ENCODE assay signal across 1 cellular context in the genomic region with DNA sequence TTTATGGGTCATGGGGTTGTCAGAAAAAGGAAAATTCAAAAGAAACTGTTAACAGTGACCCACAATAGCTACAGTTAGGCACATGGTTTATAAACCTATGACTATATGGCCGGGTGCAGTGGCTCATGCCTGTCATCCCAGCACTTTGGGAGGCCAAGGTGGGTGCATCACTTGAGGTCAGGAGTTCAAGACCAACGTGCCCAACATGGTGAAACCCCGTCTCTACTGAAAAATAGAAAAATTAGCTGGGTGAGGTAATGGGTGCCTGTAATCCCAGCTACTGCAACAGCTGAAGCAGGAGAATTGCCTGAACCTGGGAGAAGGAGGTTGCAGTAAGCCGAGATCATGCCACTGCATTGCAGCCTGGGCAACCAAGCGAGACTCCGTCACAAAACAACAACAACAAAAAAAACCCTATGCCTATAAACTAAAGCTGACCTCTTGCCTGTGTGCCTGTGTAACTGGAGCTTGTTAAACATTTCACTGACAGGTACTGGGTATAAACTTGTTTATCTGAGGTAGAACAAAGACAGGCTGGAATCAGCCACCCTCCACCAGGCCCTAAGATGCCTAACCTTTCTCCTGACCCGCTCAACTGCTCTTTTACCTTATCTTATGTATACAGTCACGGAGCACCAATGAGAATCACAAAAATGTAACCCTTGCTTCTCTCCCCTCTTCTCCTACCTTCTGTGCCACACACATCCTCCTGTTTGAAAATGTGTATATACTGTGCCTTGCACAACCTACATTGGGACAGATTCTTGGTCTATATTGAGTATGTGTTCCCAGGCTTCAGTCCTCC.
TF ChIP-seq lines count a peak whose summit lies in the region.

No MANE protein-coding gene starts in this region.

TF ChIP-seq in HepG2, 621 proteins besides CTCF, POLR2A, EP300 and RAD21 (continued from another document and continues in another):
- TF ChIP-seq, protein P1, sequence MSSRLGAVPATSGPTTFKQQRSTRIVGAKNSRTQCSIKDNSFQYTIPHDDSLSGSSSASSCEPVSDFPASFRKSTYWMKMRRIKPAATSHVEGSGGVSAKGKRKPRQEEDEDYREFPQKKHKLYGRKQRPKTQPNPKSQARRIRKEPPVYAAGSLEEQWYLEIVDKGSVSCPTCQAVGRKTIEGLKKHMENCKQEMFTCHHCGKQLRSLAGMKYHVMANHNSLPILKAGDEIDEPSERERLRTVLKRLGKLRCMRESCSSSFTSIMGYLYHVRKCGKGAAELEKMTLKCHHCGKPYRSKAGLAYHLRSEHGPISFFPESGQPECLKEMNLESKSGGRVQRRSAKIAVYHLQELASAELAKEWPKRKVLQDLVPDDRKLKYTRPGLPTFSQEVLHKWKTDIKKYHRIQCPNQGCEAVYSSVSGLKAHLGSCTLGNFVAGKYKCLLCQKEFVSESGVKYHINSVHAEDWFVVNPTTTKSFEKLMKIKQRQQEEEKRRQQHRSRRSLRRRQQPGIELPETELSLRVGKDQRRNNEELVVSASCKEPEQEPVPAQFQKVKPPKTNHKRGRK (CRISPR knock-in tag; IDR thresholded peaks at IDR 0.05) = no peak
- TF ChIP-seq, protein P2, sequence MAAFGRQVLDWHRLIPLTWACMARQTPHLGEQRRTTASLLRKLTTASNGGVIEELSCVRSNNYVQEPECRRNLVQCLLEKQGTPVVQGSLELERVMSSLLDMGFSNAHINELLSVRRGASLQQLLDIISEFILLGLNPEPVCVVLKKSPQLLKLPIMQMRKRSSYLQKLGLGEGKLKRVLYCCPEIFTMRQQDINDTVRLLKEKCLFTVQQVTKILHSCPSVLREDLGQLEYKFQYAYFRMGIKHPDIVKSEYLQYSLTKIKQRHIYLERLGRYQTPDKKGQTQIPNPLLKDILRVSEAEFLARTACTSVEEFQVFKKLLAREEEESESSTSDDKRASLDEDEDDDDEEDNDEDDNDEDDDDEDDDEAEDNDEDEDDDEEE (CRISPR knock-in tag; IDR thresholded peaks at IDR 0.05) = 0 out of 2 replicates have a peak, but pooled peaks have one; percentile 4
- TF ChIP-seq MIER3 (CRISPR knock-in tag; IDR thresholded peaks at IDR 0.05; ENCODE audit: borderline replicate concordance) (no peak), PAF1 (CRISPR knock-in tag; IDR thresholded peaks at IDR 0.05) (no peak), ZNF296 (CRISPR knock-in tag; conservative IDR thresholded peaks at IDR 0.05) (no peak), MEF2D (CRISPR knock-in tag; IDR thresholded peaks at IDR 0.05) (no peak; the same call in 1 of the 2 replicates), NFYB (CRISPR knock-in tag; IDR thresholded peaks at IDR 0.05) (peak; percentile 58; the same call in 1 of the 2 replicates), PHF5A (CRISPR knock-in tag; IDR thresholded peaks at IDR 0.05; ENCODE audit: low read depth, unreplicated experiment) (no peak), ZNF768 (CRISPR knock-in tag; IDR thresholded peaks at IDR 0.05) (no peak), PTBP1 (IDR thresholded peaks at IDR 0.05; ENCODE audit: low read depth, low read length, poor library complexity, severe bottlenecking) (no peak), NFIC (IDR thresholded peaks at IDR 0.05; ENCODE audit: low read length) (no peak), ZC3H13 (CRISPR knock-in tag; IDR thresholded peaks at IDR 0.05) (no peak), SATB2 (CRISPR knock-in tag; IDR thresholded peaks at IDR 0.05) (no peak), SETDB1 (CRISPR knock-in tag; IDR thresholded peaks at IDR 0.05; ENCODE audit: borderline replicate concordance) (no peak), ZNF563 (CRISPR knock-in tag; IDR thresholded peaks at IDR 0.05) (no peak), SRY (CRISPR knock-in tag; IDR thresholded peaks at IDR 0.05) (no peak), ZNF33A (CRISPR knock-in tag; IDR thresholded peaks at IDR 0.05; ENCODE audit: borderline replicate concordance) (no peak), EZH2 (conservative IDR thresholded peaks at IDR 0.05; ENCODE audit: low read depth, low read length) (no peak), KDM5B (CRISPR knock-in tag; IDR thresholded peaks at IDR 0.05; ENCODE audit: borderline replicate concordance) (no peak), MAFF (IDR thresholded peaks at IDR 0.05; ENCODE audit: low read depth, low read length) (no peak), ZNF292 (CRISPR knock-in tag; IDR thresholded peaks at IDR 0.05; ENCODE audit: borderline replicate concordance, low read depth) (peak; percentile 86), ZNF10 (CRISPR knock-in tag; IDR thresholded peaks at IDR 0.05; ENCODE audit: borderline replicate concordance, low read depth) (no peak), SRSF9 (IDR thresholded peaks at IDR 0.05; ENCODE audit: borderline replicate concordance, insufficient read depth, low read depth, low read length, poor library complexity, severe bottlenecking) (no peak), GABPB1 (CRISPR knock-in tag; IDR thresholded peaks at IDR 0.05) (no peak), SMARCC2 (IDR thresholded peaks at IDR 0.05) (no peak), SRF (IDR thresholded peaks at IDR 0.05; ENCODE audit: low read depth, low read length) (no peak), ATF1 (CRISPR knock-in tag; IDR thresholded peaks at IDR 0.05) (no peak), HIVEP1 (CRISPR knock-in tag; IDR thresholded peaks at IDR 0.05) (no peak), NR3C1 (CRISPR knock-in tag; IDR thresholded peaks at IDR 0.05) (no peak), RXRA (CRISPR knock-in tag; IDR thresholded peaks at IDR 0.05) (peak; percentile 61; the same call in 1 of the 2 replicates), RFXAP (CRISPR knock-in tag; IDR thresholded peaks at IDR 0.05; ENCODE audit: borderline replicate concordance) (no peak; the same call in 1 of the 2 replicates), SMYD3 (CRISPR knock-in tag; IDR thresholded peaks at IDR 0.05) (peak; percentile 87; the same call in 1 of the 2 replicates), NFATC3 (CRISPR knock-in tag; IDR thresholded peaks at IDR 0.05) (no peak), TAF1 (CRISPR knock-in tag; IDR thresholded peaks at IDR 0.05) (no peak; the same call in 1 of the 2 replicates)
- TF ChIP-seq, protein P3, sequence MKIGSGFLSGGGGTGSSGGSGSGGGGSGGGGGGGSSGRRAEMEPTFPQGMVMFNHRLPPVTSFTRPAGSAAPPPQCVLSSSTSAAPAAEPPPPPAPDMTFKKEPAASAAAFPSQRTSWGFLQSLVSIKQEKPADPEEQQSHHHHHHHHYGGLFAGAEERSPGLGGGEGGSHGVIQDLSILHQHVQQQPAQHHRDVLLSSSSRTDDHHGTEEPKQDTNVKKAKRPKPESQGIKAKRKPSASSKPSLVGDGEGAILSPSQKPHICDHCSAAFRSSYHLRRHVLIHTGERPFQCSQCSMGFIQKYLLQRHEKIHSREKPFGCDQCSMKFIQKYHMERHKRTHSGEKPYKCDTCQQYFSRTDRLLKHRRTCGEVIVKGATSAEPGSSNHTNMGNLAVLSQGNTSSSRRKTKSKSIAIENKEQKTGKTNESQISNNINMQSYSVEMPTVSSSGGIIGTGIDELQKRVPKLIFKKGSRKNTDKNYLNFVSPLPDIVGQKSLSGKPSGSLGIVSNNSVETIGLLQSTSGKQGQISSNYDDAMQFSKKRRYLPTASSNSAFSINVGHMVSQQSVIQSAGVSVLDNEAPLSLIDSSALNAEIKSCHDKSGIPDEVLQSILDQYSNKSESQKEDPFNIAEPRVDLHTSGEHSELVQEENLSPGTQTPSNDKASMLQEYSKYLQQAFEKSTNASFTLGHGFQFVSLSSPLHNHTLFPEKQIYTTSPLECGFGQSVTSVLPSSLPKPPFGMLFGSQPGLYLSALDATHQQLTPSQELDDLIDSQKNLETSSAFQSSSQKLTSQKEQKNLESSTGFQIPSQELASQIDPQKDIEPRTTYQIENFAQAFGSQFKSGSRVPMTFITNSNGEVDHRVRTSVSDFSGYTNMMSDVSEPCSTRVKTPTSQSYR (CRISPR knock-in tag; IDR thresholded peaks at IDR 0.05; ENCODE audit: borderline replicate concordance) = no peak
- TF ChIP-seq, protein P4, sequence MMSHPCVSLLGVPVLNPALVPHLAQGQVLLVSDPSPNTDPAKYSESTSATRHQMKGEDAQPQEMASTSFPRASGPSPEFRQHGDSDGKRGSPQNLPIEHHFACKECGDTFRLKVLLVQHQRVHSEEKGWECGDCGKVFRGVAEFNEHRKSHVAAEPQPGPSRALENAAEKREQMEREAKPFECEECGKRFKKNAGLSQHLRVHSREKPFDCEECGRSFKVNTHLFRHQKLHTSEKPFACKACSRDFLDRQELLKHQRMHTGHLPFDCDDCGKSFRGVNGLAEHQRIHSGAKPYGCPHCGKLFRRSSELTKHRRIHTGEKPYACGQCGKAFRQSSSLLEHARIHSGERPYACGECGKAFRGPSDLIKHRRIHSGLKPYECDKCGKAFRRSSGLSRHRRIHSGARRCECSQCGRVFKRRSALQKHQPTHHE (CRISPR knock-in tag; IDR thresholded peaks at IDR 0.05; ENCODE audit: borderline replicate concordance) = peak; percentile 48; the same call in 1 of the 2 replicates
- TF ChIP-seq, protein P5, sequence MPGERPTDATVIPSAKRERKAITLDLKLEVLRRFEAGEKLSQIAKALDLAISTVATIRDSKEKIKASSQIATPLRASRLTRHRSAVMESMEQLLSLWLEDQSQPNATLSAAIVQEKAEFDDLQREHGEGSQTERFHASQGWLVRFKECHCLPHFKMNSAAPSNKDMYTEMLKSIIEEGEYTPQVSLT (CRISPR knock-in tag; IDR thresholded peaks at IDR 0.05; ENCODE audit: borderline replicate concordance, low read depth) = no peak
- TF ChIP-seq, protein P6, sequence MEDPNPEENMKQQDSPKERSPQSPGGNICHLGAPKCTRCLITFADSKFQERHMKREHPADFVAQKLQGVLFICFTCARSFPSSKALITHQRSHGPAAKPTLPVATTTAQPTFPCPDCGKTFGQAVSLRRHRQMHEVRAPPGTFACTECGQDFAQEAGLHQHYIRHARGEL (CRISPR knock-in tag; IDR thresholded peaks at IDR 0.05) = no peak
- TF ChIP-seq, protein P7, sequence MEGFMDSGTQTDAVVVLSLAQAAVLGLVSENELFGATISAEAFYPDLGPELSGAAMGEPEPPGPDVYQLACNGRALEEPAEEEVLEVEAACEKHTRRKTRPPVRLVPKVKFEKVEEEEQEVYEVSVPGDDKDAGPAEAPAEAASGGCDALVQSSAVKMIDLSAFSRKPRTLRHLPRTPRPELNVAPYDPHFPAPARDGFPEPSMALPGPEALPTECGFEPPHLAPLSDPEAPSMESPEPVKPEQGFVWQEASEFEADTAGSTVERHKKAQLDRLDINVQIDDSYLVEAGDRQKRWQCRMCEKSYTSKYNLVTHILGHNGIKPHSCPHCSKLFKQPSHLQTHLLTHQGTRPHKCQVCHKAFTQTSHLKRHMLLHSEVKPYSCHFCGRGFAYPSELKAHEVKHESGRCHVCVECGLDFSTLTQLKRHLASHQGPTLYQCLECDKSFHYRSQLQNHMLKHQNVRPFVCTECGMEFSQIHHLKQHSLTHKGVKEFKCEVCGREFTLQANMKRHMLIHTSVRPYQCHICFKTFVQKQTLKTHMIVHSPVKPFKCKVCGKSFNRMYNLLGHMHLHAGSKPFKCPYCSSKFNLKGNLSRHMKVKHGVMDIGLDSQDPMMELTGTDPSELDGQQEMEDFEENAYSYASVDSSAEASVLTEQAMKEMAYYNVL (CRISPR knock-in tag; IDR thresholded peaks at IDR 0.05; ENCODE audit: borderline replicate concordance) = peak; percentile 83
- TF ChIP-seq, protein P8, sequence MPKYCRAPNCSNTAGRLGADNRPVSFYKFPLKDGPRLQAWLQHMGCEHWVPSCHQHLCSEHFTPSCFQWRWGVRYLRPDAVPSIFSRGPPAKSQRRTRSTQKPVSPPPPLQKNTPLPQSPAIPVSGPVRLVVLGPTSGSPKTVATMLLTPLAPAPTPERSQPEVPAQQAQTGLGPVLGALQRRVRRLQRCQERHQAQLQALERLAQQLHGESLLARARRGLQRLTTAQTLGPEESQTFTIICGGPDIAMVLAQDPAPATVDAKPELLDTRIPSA (CRISPR knock-in tag; IDR thresholded peaks at IDR 0.05; ENCODE audit: borderline replicate concordance) = no peak
- TF ChIP-seq, protein P9, sequence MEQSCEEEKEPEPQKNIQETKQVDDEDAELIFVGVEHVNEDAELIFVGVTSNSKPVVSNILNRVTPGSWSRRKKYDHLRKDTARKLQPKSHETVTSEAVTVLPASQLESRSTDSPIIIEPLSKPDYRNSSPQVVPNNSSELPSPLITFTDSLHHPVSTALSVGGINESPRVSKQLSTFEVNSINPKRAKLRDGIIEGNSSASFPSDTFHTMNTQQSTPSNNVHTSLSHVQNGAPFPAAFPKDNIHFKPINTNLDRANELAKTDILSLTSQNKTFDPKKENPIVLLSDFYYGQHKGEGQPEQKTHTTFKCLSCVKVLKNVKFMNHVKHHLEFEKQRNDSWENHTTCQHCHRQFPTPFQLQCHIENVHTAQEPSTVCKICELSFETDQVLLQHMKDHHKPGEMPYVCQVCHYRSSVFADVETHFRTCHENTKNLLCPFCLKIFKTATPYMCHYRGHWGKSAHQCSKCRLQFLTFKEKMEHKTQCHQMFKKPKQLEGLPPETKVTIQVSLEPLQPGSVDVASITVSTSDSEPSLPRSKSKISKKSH (CRISPR knock-in tag; IDR thresholded peaks at IDR 0.05; ENCODE audit: borderline replicate concordance) = no peak
- TF ChIP-seq, protein P10, sequence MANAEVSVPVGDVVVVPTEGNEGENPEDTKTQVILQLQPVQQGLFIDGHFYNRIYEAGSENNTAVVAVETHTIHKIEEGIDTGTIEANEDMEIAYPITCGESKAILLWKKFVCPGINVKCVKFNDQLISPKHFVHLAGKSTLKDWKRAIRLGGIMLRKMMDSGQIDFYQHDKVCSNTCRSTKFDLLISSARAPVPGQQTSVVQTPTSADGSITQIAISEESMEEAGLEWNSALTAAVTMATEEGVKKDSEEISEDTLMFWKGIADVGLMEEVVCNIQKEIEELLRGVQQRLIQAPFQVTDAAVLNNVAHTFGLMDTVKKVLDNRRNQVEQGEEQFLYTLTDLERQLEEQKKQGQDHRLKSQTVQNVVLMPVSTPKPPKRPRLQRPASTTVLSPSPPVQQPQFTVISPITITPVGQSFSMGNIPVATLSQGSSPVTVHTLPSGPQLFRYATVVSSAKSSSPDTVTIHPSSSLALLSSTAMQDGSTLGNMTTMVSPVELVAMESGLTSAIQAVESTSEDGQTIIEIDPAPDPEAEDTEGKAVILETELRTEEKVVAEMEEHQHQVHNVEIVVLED (CRISPR knock-in tag; IDR thresholded peaks at IDR 0.05; ENCODE audit: borderline replicate concordance) = no peak
- TF ChIP-seq, protein P11, sequence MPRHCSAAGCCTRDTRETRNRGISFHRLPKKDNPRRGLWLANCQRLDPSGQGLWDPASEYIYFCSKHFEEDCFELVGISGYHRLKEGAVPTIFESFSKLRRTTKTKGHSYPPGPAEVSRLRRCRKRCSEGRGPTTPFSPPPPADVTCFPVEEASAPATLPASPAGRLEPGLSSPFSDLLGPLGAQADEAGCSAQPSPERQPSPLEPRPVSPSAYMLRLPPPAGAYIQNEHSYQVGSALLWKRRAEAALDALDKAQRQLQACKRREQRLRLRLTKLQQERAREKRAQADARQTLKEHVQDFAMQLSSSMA (CRISPR knock-in tag; IDR thresholded peaks at IDR 0.05) = no peak
